In the genomic region with DNA sequence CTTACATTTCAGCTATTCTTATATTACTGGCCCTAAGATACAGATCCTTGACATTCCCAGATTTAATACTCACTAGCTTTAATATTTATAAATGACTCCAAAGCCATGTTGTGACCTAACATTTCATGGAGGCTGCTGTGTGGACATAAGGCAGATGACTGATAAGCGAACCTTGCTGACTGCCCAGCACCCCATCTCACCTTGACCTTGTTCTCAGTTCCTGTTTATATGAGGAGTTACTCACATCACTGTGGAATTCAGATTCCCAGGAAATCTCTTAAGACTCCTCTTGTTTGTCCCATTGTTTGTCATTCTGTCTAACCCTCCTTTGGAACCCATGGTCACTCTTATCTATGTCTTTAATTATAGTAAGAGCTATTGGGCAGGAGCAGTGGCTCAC, we compare ENCODE assay signal across 1 cellular context.
TF ChIP-seq lines count a peak whose summit lies in the region.

No MANE protein-coding gene starts in this region.

TF ChIP-seq in HepG2, 621 proteins besides CTCF, POLR2A, EP300 and RAD21 (continued from another document and continues in another):
- TF ChIP-seq, protein P1, sequence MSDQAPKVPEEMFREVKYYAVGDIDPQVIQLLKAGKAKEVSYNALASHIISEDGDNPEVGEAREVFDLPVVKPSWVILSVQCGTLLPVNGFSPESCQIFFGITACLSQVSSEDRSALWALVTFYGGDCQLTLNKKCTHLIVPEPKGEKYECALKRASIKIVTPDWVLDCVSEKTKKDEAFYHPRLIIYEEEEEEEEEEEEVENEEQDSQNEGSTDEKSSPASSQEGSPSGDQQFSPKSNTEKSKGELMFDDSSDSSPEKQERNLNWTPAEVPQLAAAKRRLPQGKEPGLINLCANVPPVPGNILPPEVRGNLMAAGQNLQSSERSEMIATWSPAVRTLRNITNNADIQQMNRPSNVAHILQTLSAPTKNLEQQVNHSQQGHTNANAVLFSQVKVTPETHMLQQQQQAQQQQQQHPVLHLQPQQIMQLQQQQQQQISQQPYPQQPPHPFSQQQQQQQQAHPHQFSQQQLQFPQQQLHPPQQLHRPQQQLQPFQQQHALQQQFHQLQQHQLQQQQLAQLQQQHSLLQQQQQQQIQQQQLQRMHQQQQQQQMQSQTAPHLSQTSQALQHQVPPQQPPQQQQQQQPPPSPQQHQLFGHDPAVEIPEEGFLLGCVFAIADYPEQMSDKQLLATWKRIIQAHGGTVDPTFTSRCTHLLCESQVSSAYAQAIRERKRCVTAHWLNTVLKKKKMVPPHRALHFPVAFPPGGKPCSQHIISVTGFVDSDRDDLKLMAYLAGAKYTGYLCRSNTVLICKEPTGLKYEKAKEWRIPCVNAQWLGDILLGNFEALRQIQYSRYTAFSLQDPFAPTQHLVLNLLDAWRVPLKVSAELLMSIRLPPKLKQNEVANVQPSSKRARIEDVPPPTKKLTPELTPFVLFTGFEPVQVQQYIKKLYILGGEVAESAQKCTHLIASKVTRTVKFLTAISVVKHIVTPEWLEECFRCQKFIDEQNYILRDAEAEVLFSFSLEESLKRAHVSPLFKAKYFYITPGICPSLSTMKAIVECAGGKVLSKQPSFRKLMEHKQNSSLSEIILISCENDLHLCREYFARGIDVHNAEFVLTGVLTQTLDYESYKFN (CRISPR knock-in tag; conservative IDR thresholded peaks at IDR 0.05): peak; percentile 37; the same call in 1 of the 2 replicates
- TF ChIP-seq ERF (CRISPR knock-in tag; IDR thresholded peaks at IDR 0.05): peak; percentile 40; the same call in 1 of the 2 replicates
- TF ChIP-seq GATAD1 (CRISPR knock-in tag; IDR thresholded peaks at IDR 0.05): peak; percentile 44; the same call in 1 of the 2 replicates
- TF ChIP-seq SALL1 (CRISPR knock-in tag; IDR thresholded peaks at IDR 0.05): peak; percentile 16; the same call in 1 of the 2 replicates
- peak; percentile 18; the same call in 1 of the 2 replicates for TF ChIP-seq TCF7 (IDR thresholded peaks at IDR 0.05; ENCODE audit: low read depth)
- TF ChIP-seq ZNF644 (CRISPR knock-in tag; IDR thresholded peaks at IDR 0.05; ENCODE audit: low read depth): peak; percentile 55
- TF ChIP-seq ZBTB42 (CRISPR knock-in tag; IDR thresholded peaks at IDR 0.05): no peak
- TF ChIP-seq, protein P2, sequence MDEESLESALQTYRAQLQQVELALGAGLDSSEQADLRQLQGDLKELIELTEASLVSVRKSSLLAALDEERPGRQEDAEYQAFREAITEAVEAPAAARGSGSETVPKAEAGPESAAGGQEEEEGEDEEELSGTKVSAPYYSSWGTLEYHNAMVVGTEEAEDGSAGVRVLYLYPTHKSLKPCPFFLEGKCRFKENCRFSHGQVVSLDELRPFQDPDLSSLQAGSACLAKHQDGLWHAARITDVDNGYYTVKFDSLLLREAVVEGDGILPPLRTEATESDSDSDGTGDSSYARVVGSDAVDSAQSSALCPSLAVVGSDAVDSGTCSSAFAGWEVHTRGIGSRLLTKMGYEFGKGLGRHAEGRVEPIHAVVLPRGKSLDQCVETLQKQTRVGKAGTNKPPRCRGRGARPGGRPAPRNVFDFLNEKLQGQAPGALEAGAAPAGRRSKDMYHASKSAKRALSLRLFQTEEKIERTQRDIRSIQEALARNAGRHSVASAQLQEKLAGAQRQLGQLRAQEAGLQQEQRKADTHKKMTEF (CRISPR knock-in tag; IDR thresholded peaks at IDR 0.05): peak; percentile 42; the same call in 1 of the 2 replicates
- no peak for TF ChIP-seq RBM22 (optimal IDR thresholded peaks at IDR 0.05; ENCODE audit: low read length)
- TF ChIP-seq PHF20 (CRISPR knock-in tag; IDR thresholded peaks at IDR 0.05): no peak
- peak; percentile 42; the same call in 1 of the 2 replicates for TF ChIP-seq HDAC2 (CRISPR knock-in tag; IDR thresholded peaks at IDR 0.05)
- no peak for TF ChIP-seq ZNF724P (CRISPR knock-in tag; IDR thresholded peaks at IDR 0.05; ENCODE audit: borderline replicate concordance)
- TF ChIP-seq HMG20A (CRISPR knock-in tag; IDR thresholded peaks at IDR 0.05; ENCODE audit: borderline replicate concordance): peak; percentile 86; the same call in 1 of the 2 replicates
- no peak for TF ChIP-seq ZNF3 (CRISPR knock-in tag; IDR thresholded peaks at IDR 0.05)
- TF ChIP-seq FOXP1 (IDR thresholded peaks at IDR 0.05): no peak
- peak; percentile 75 for TF ChIP-seq FOXP1 (CRISPR knock-in tag; IDR thresholded peaks at IDR 0.05)
- peak; percentile 31; the same call in 1 of the 2 replicates for TF ChIP-seq HDAC1 (CRISPR knock-in tag; IDR thresholded peaks at IDR 0.05)
- TF ChIP-seq SOX13 (IDR thresholded peaks at IDR 0.05): no peak
- TF ChIP-seq SOX13 (CRISPR knock-in tag; conservative IDR thresholded peaks at IDR 0.05 in 1 of 2, IDR thresholded peaks at IDR 0.05 in 1 of 2): peak in 1 of 2 experiments; percentile 78; a peak in 1 of 4 replicates
- TF ChIP-seq ZC3H13 (CRISPR knock-in tag; IDR thresholded peaks at IDR 0.05): no peak
- TF ChIP-seq, protein P3, sequence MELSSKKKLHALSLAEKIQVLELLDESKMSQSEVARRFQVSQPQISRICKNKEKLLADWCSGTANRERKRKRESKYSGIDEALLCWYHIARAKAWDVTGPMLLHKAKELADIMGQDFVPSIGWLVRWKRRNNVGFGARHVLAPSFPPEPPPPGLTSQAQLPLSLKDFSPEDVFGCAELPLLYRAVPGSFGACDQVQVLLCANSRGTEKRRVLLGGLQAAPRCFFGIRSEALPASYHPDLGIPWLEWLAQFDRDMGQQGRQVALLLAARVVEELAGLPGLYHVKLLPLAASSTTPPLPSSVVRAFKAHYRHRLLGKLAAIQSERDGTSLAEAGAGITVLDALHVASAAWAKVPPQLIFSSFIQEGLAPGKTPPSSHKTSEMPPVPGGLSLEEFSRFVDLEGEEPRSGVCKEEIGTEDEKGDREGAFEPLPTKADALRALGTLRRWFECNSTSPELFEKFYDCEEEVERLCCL (CRISPR knock-in tag; IDR thresholded peaks at IDR 0.05; ENCODE audit: borderline replicate concordance): no peak
- TF ChIP-seq ZNF253 (CRISPR knock-in tag; IDR thresholded peaks at IDR 0.05; ENCODE audit: borderline replicate concordance): no peak
- TF ChIP-seq NFE2L1 (CRISPR knock-in tag; IDR thresholded peaks at IDR 0.05; ENCODE audit: borderline replicate concordance): no peak
- TF ChIP-seq GATA4 (IDR thresholded peaks at IDR 0.05; ENCODE audit: borderline replicate concordance, low read depth): peak; percentile 62; the same call in 1 of the 2 replicates
- TF ChIP-seq ASH2L (IDR thresholded peaks at IDR 0.05; ENCODE audit: insufficient read length, low read depth, low read length): peak; percentile 49
- peak; percentile 52; the same call in 1 of the 2 replicates for TF ChIP-seq MED1 (CRISPR knock-in tag; IDR thresholded peaks at IDR 0.05)
- peak; percentile 66; the same call in 1 of the 2 replicates for TF ChIP-seq MIER3 (CRISPR knock-in tag; IDR thresholded peaks at IDR 0.05; ENCODE audit: borderline replicate concordance)
- no peak for TF ChIP-seq TGIF2 (CRISPR knock-in tag; IDR thresholded peaks at IDR 0.05)
- TF ChIP-seq, protein P4, sequence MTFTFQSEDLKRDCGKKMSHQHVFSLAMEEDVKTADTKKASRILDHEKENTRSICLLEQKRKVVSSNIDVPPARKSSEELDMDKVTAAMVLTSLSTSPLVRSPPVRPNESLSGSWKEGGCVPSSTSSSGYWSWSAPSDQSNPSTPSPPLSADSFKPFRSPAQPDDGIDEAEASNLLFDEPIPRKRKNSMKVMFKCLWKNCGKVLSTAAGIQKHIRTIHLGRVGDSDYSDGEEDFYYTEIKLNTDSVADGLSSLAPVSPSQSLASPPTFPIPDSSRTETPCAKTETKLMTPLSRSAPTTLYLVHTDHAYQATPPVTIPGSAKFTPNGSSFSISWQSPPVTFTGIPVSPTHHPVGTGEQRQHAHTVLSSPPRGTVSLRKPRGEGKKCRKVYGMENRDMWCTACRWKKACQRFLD (CRISPR knock-in tag; IDR thresholded peaks at IDR 0.05; ENCODE audit: borderline replicate concordance): no peak
- TF ChIP-seq NR2F1 (CRISPR knock-in tag; IDR thresholded peaks at IDR 0.05): peak; percentile 73 to 74; a peak in 3 of 4 replicates
- TF ChIP-seq ELF3 (CRISPR knock-in tag; IDR thresholded peaks at IDR 0.05): peak; percentile 69
- peak; percentile 38; the same call in 1 of the 2 replicates for TF ChIP-seq NR2F2 (IDR thresholded peaks at IDR 0.05; ENCODE audit: borderline replicate concordance, low read depth)
- peak; percentile 77; the same call in 1 of the 2 replicates for TF ChIP-seq GATAD2A (CRISPR knock-in tag; IDR thresholded peaks at IDR 0.05)
- TF ChIP-seq, protein P5, sequence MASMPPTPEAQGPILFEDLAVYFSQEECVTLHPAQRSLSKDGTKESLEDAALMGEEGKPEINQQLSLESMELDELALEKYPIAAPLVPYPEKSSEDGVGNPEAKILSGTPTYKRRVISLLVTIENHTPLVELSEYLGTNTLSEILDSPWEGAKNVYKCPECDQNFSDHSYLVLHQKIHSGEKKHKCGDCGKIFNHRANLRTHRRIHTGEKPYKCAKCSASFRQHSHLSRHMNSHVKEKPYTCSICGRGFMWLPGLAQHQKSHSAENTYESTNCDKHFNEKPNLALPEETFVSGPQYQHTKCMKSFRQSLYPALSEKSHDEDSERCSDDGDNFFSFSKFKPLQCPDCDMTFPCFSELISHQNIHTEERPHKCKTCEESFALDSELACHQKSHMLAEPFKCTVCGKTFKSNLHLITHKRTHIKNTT (CRISPR knock-in tag; IDR thresholded peaks at IDR 0.05): no peak
- TF ChIP-seq ELF4 (CRISPR knock-in tag; IDR thresholded peaks at IDR 0.05; ENCODE audit: borderline replicate concordance): 0 out of 2 replicates have a peak, but pooled peaks have one; percentile 38
- TF ChIP-seq FOSL2 (CRISPR knock-in tag; IDR thresholded peaks at IDR 0.05): peak; percentile 86
- peak; percentile 48 for TF ChIP-seq HNF4A (CRISPR knock-in tag; IDR thresholded peaks at IDR 0.05)
- TF ChIP-seq, protein P6, sequence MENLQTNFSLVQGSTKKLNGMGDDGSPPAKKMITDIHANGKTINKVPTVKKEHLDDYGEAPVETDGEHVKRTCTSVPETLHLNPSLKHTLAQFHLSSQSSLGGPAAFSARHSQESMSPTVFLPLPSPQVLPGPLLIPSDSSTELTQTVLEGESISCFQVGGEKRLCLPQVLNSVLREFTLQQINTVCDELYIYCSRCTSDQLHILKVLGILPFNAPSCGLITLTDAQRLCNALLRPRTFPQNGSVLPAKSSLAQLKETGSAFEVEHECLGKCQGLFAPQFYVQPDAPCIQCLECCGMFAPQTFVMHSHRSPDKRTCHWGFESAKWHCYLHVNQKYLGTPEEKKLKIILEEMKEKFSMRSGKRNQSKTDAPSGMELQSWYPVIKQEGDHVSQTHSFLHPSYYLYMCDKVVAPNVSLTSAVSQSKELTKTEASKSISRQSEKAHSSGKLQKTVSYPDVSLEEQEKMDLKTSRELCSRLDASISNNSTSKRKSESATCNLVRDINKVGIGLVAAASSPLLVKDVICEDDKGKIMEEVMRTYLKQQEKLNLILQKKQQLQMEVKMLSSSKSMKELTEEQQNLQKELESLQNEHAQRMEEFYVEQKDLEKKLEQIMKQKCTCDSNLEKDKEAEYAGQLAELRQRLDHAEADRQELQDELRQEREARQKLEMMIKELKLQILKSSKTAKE (CRISPR knock-in tag; IDR thresholded peaks at IDR 0.05; ENCODE audit: borderline replicate concordance): peak; percentile 18; the same call in 1 of the 2 replicates
- TF ChIP-seq TEAD3 (CRISPR knock-in tag; optimal IDR thresholded peaks at IDR 0.05; ENCODE audit: borderline replicate concordance): peak; percentile 70
- TF ChIP-seq, protein P7, sequence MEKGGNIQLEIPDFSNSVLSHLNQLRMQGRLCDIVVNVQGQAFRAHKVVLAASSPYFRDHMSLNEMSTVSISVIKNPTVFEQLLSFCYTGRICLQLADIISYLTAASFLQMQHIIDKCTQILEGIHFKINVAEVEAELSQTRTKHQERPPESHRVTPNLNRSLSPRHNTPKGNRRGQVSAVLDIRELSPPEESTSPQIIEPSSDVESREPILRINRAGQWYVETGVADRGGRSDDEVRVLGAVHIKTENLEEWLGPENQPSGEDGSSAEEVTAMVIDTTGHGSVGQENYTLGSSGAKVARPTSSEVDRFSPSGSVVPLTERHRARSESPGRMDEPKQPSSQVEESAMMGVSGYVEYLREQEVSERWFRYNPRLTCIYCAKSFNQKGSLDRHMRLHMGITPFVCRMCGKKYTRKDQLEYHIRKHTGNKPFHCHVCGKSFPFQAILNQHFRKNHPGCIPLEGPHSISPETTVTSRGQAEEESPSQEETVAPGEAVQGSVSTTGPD (CRISPR knock-in tag; IDR thresholded peaks at IDR 0.05): no peak
- TF ChIP-seq, protein P8, sequence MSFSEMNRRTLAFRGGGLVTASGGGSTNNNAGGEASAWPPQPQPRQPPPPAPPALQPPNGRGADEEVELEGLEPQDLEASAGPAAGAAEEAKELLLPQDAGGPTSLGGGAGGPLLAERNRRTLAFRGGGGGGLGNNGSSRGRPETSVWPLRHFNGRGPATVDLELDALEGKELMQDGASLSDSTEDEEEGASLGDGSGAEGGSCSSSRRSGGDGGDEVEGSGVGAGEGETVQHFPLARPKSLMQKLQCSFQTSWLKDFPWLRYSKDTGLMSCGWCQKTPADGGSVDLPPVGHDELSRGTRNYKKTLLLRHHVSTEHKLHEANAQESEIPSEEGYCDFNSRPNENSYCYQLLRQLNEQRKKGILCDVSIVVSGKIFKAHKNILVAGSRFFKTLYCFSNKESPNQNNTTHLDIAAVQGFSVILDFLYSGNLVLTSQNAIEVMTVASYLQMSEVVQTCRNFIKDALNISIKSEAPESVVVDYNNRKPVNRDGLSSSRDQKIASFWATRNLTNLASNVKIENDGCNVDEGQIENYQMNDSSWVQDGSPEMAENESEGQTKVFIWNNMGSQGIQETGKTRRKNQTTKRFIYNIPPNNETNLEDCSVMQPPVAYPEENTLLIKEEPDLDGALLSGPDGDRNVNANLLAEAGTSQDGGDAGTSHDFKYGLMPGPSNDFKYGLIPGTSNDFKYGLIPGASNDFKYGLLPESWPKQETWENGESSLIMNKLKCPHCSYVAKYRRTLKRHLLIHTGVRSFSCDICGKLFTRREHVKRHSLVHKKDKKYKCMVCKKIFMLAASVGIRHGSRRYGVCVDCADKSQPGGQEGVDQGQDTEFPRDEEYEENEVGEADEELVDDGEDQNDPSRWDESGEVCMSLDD (CRISPR knock-in tag; IDR thresholded peaks at IDR 0.05; ENCODE audit: borderline replicate concordance): no peak
- TF ChIP-seq TBL1XR1 (IDR thresholded peaks at IDR 0.05; ENCODE audit: borderline replicate concordance, low read length, partially characterized antibody): peak; percentile 93
- no peak for TF ChIP-seq SALL2 (CRISPR knock-in tag; IDR thresholded peaks at IDR 0.05)
- no peak for TF ChIP-seq FOXA1 (IDR thresholded peaks at IDR 0.05)
- TF ChIP-seq FOXA1 (CRISPR knock-in tag; IDR thresholded peaks at IDR 0.05): peak; percentile 74
- TF ChIP-seq NKX3-1 (CRISPR knock-in tag; IDR thresholded peaks at IDR 0.05): 0 out of 2 replicates have a peak, but pooled peaks have one; percentile 26
- peak; percentile 86 for TF ChIP-seq SKI (IDR thresholded peaks at IDR 0.05; ENCODE audit: partially characterized antibody)
- peak; percentile 94 for TF ChIP-seq RARA (CRISPR knock-in tag; IDR thresholded peaks at IDR 0.05)
- TF ChIP-seq FOSL1 (CRISPR knock-in tag; IDR thresholded peaks at IDR 0.05; ENCODE audit: borderline replicate concordance): peak; percentile 25; the same call in 1 of the 2 replicates
- peak; percentile 15; the same call in 1 of the 2 replicates for TF ChIP-seq TBX2 (CRISPR knock-in tag; IDR thresholded peaks at IDR 0.05; ENCODE audit: borderline replicate concordance)
- peak; percentile 78 for TF ChIP-seq ETV5 (CRISPR knock-in tag; IDR thresholded peaks at IDR 0.05; ENCODE audit: borderline replicate concordance)
- TF ChIP-seq FOXK1 (CRISPR knock-in tag; IDR thresholded peaks at IDR 0.05; ENCODE audit: borderline replicate concordance, low read depth): peak; percentile 82; the same call in 1 of the 2 replicates
- peak; percentile 35; the same call in 1 of the 2 replicates for TF ChIP-seq SP5 (CRISPR knock-in tag; IDR thresholded peaks at IDR 0.05; ENCODE audit: borderline replicate concordance, low read depth)
- 0 out of 2 replicates have a peak, but pooled peaks have one; percentile 24 for TF ChIP-seq HOXA3 (CRISPR knock-in tag; IDR thresholded peaks at IDR 0.05)
- 0 out of 2 replicates have a peak, but pooled peaks have one; percentile 40 for TF ChIP-seq ZNF264 (CRISPR knock-in tag; IDR thresholded peaks at IDR 0.05)
